ENCODE assay signal across 23 cellular contexts in genomic region chr10:35657621-35658020, GRCh38. TPM values are rescaled to one million over a fixed set of nuclear protein-coding genes. Genes with fewer than 3 reads are reported as not detected.
DNase-seq lines count a peak whose midpoint lies in the region; ATAC-seq and TF ChIP-seq lines count a peak whose summit lies in the region.
"Had no signal": no experiment of that assay in that cellular context is flagged by ENCODE, and none has a peak within 500 bp of the region (broad histone marks: within the 10 kb centered on the region; RNA-seq: fewer than 3 reads in every experiment).

No MANE protein-coding gene starts in this region.

- H3K4me2 ChIP-seq in GM23338 (peak overlapping the region; percentile 56; the same call in 1 of the 2 replicates), PC-3 (ENCODE audit: low read length) (0 out of 2 replicates have a peak overlapping the region, but pooled peaks have one; percentile 2)
- H3K4me2 ChIP-seq: A549; BLaER1 treated with 17β-estradiol and CSF1 and Interleukin-3, amounts not matched to agents 10 nM and 100 nM had no signal

- H3K79me2 ChIP-seq in GM23338 (replicated peaks; ENCODE audit: insufficient read depth) (no peaks in the 10 kb centered on the region), PC-3 (ENCODE audit: low read length) (no peaks in the 10 kb centered on the region)

- no peaks in the 10 kb centered on the region for H4K20me1 ChIP-seq in GM23338 (replicated peaks; ENCODE audit: insufficient read depth)
- no peaks in the 10 kb centered on the region for H4K20me1 ChIP-seq in PC-3 (ENCODE audit: low read length)
- H4K20me1 ChIP-seq: BLaER1 treated with 17β-estradiol and CSF1 and Interleukin-3, amounts not matched to agents 10 nM and 100 nM had no signal

- H3F3A ChIP-seq in GM23338 (replicated peaks; ENCODE audit: low read depth), result no peaks in the 10 kb centered on the region
- no peaks in the 10 kb centered on the region for H3F3A ChIP-seq in PC-3 (ENCODE audit: low read length, unreplicated experiment)

- H3K9me3 Mint-ChIP-seq in GM23338 (peaks cover 2% of the 10 kb centered on the region; the same call in 2 of the 3 replicates), mesothelial cell of epicardium (no peaks in the 10 kb centered on the region)
- H3K9me3 Mint-ChIP-seq: CD4-positive, alpha-beta T cell had no signal

- CTCF ChIA-PET in PC-3 (lab: Charles Lee), result interaction anchor here (0.6 to 1.5 kb wide), 2 partner anchors 494 to 1068 kb away, joined by 4 to 5 read pairs; no protein-coding TSS in a partner anchor

- peaks cover 2% of the 10 kb centered on the region; the same call in 2 of the 3 replicates for H3K36me3 Mint-ChIP-seq in GM23338 (ENCODE audit: low read depth)
- H3K36me3 Mint-ChIP-seq in mesothelial cell of epicardium, result no peaks in the 10 kb centered on the region
- H3K36me3 Mint-ChIP-seq: CD14-positive monocyte; CD8-positive, alpha-beta memory T cell had no signal

- peak; percentile 30 for DNase-seq in GM23338 (ENCODE audit: low spot score)
- DNase-seq in PC-3, result peak; percentile 89
- DNase-seq in epithelial cell of esophagus (ENCODE audit: low read depth), result peak; percentile 51
- DNase-seq in mesothelial cell of epicardium (ENCODE audit: low spot score in 2 of 2, unreplicated experiment in 2 of 2), result no peak
- no peak for DNase-seq in RPMI8226
- DNase-seq in coronary artery (ENCODE audit: low spot score), result no peak
- DNase-seq: 8988T; ACHN; AML-193; BE2C; CD4-positive, alpha-beta T cell; CD8-positive, alpha-beta memory T cell; DMS 273 treated with DMSO at 0.1 percent for 48 hours; DMS79; EL; GDM1; GM23248; HCEC 1CT had no signal

- no peaks in the 10 kb centered on the region for H3K9me3 ChIP-seq in PC-3 (ENCODE audit: low read length)
- H3K9me3 ChIP-seq: A549, BE2C had no signal

- intact Hi-C loops in PC-3 (cut with micrococcal nuclease), result no loop called here

- peaks cover 17% of the 10 kb centered on the region; the same call in 2 of the 3 replicates for H3K4me1 Mint-ChIP-seq in GM23338
- H3K4me1 Mint-ChIP-seq in mesothelial cell of epicardium, result peaks cover 14% of the 10 kb centered on the region
- H3K4me1 Mint-ChIP-seq: CD14-positive monocyte; CD8-positive, alpha-beta memory T cell had no signal

- BruUV-seq in PC-3 (replicated peaks; lab: Mats Ljungman, UMichigan), result no TSS peak

- H3K4me3 Mint-ChIP-seq in GM23338 (no peak overlapping the region), mesothelial cell of epicardium (no peak overlapping the region)
- H3K4me3 Mint-ChIP-seq: CD4-positive, alpha-beta T cell; CD8-positive, alpha-beta memory T cell had no signal

- ATAC-seq in GM23338 (no peak; the same call in 2 of the 3 replicates), PC-3 (peak; percentile 66), GM19328 (IDR thresholded peaks at IDR 0.05; ENCODE audit: unreplicated experiment) (no peak)
- ATAC-seq: A549, GM12878 had no signal

- TF ChIP-seq CTCF in GM23338 (conservative IDR thresholded peaks at IDR 0.05; ENCODE audit: low read depth in 2 of 2) (no peak), PC-3 (conservative IDR thresholded peaks at IDR 0.05; ENCODE audit: low read depth, low read length) (no peak), epithelial cell of esophagus (IDR thresholded peaks at IDR 0.05; ENCODE audit: insufficient read depth, low read depth, low read length, missing control alignments) (no peak), mesothelial cell of epicardium (IDR thresholded peaks at IDR 0.05; ENCODE audit: unreplicated experiment) (no peak), coronary artery (IDR thresholded peaks at IDR 0.05) (no peak)

- no peaks in the 10 kb centered on the region for H3K36me3 ChIP-seq in GM23338 (ENCODE audit: insufficient read depth)
- H3K36me3 ChIP-seq in PC-3 (ENCODE audit: low read depth, low read length), result no peaks in the 10 kb centered on the region
- H3K36me3 ChIP-seq: BE2C; BLaER1 treated with 17β-estradiol and CSF1 and Interleukin-3, amounts not matched to agents 10 nM and 100 nM had no signal

- no peak overlapping the region for H3K4me3 ChIP-seq in GM23338
- no peak overlapping the region for H3K4me3 ChIP-seq in PC-3 (ENCODE audit: low read length)
- H3K4me3 ChIP-seq in epithelial cell of esophagus (ENCODE audit: low read length), result no peak overlapping the region
- no peak overlapping the region for H3K4me3 ChIP-seq in coronary artery
- H3K4me3 ChIP-seq: A549; BLaER1 treated with 17β-estradiol and CSF1 and Interleukin-3, amounts not matched to agents 10 nM and 100 nM; GM12878; GM23248 had no signal

- H3K27ac ChIP-seq in GM23338 (ENCODE audit: low read depth), result no peak overlapping the region
- no peak overlapping the region for H3K27ac ChIP-seq in PC-3 (ENCODE audit: low read length)
- no peak overlapping the region for H3K27ac ChIP-seq in coronary artery
- H3K27ac ChIP-seq: A549; BLaER1 treated with 17β-estradiol and CSF1 and Interleukin-3, amounts not matched to agents 10 nM and 100 nM; GM23248 had no signal

- H3K27ac Mint-ChIP-seq in GM23338, result no peak overlapping the region
- peak overlapping the region; percentile 33 for H3K27ac Mint-ChIP-seq in mesothelial cell of epicardium
- H3K27ac Mint-ChIP-seq: CD14-positive monocyte; CD4-positive, alpha-beta T cell; CD8-positive, alpha-beta memory T cell had no signal

- POLR2A ChIA-PET in PC-3 (lab: Charles Lee; ENCODE audit: unreplicated experiment), result no interaction called here

- H3K9me2 ChIP-seq in GM23338 (ENCODE audit: insufficient read depth) (no peaks in the 10 kb centered on the region), PC-3 (replicated peaks; ENCODE audit: low read length) (no peaks in the 10 kb centered on the region)

- no peak overlapping the region for H2AFZ ChIP-seq in GM23338
- H2AFZ ChIP-seq in PC-3 (ENCODE audit: low read length), result no peak overlapping the region
- H2AFZ ChIP-seq: GM23248 had no signal

- no peaks in the 10 kb centered on the region for H3K27me3 Mint-ChIP-seq in GM23338 (ENCODE audit: insufficient read depth, low read depth, poor library complexity)
- peaks cover 2% of the 10 kb centered on the region for H3K27me3 Mint-ChIP-seq in mesothelial cell of epicardium (ENCODE audit: low read depth)

- H3K9ac ChIP-seq in PC-3 (ENCODE audit: low read length), result no peak overlapping the region
- H3K9ac ChIP-seq: BLaER1 treated with 17β-estradiol and CSF1 and Interleukin-3, amounts not matched to agents 10 nM and 100 nM; GM23248 had no signal

- peaks cover 13% of the 10 kb centered on the region for H3K4me1 ChIP-seq in GM23338 (ENCODE audit: insufficient read depth)
- peaks cover 11% of the 10 kb centered on the region for H3K4me1 ChIP-seq in PC-3 (ENCODE audit: insufficient read depth, low read length)
- H3K4me1 ChIP-seq: A549; BE2C; BLaER1 treated with 17β-estradiol and CSF1 and Interleukin-3, amounts not matched to agents 10 nM and 100 nM had no signal

- H3K27me3 ChIP-seq in GM23338 (ENCODE audit: insufficient read depth) (no peaks in the 10 kb centered on the region), PC-3 (ENCODE audit: low read length) (no peaks in the 10 kb centered on the region)
- H3K27me3 ChIP-seq: BE2C; BLaER1 treated with 17β-estradiol and CSF1 and Interleukin-3, amounts not matched to agents 10 nM and 100 nM had no signal

RNA-seq across cellular contexts. Expression of gene FZD8, which starts 15.5 kb away (rescaled TPM):
- 7.9 and 8.7 TPM in 2 replicates for total RNA-seq in GM23338 (2014; rRNA removed; shearing (Covaris generic))
- 0.47 and 0.99 TPM in 2 replicates for polyA plus RNA-seq in GM23338 (2016; fragmentation: Nextera tagmentation; extraction: Ambion mirVana)
- total RNA-seq in PC-3 (2014; rRNA removed), result 275 and 375 TPM in 2 replicates
- total RNA-seq in mesothelial cell of epicardium, result 14.5 to 16.5 TPM (median 16.4 TPM) in 3 replicates
- polyA plus RNA-seq: CD8-positive, alpha-beta memory T cell had no signal

RNA-seq across cellular contexts. Expression of gene GJD4, which starts 52.5 kb away (rescaled TPM):
- 0.35 TPM in 1 of 2 replicates, not detected in the other for total RNA-seq in GM23338 (2014; rRNA removed; shearing (Covaris generic))
- polyA plus RNA-seq in GM23338 (2016; fragmentation: Nextera tagmentation; extraction: Ambion mirVana), result not detected in 2 replicates
- 0.33 and 0.58 TPM in 2 replicates for total RNA-seq in PC-3 (2014; rRNA removed)
- total RNA-seq in mesothelial cell of epicardium, result not detected in 3 replicates
- total RNA-seq: CD4-positive, alpha-beta T cell; CD8-positive, alpha-beta memory T cell; GM12878; GM23248 had no signal
- polyA plus RNA-seq: A549; CD14-positive monocyte; CD8-positive, alpha-beta memory T cell; GM12878; GM23248 had no signal

Comparison
In these comparisons a context has a peak if more than half of its experiments do, and no peak if none do; other contexts are left out.
1. DNase-seq: peak in GM23338 (single experiment), PC-3 (single experiment) and epithelial cell of esophagus (single experiment); none in mesothelial cell of epicardium (0 of 2), RPMI8226 (single experiment) and coronary artery (single experiment).
2. RNA of gene FZD8, which starts 15.5 kb away (total RNA-seq): 275 to 375 TPM in PC-3; 14.5 to 16.5 TPM in mesothelial cell of epicardium and 7.9 to 8.7 TPM in GM23338; every median in the first group is over 10 times any median in the second.